1 cellular context compared by ENCODE assay signal in the genomic region with DNA sequence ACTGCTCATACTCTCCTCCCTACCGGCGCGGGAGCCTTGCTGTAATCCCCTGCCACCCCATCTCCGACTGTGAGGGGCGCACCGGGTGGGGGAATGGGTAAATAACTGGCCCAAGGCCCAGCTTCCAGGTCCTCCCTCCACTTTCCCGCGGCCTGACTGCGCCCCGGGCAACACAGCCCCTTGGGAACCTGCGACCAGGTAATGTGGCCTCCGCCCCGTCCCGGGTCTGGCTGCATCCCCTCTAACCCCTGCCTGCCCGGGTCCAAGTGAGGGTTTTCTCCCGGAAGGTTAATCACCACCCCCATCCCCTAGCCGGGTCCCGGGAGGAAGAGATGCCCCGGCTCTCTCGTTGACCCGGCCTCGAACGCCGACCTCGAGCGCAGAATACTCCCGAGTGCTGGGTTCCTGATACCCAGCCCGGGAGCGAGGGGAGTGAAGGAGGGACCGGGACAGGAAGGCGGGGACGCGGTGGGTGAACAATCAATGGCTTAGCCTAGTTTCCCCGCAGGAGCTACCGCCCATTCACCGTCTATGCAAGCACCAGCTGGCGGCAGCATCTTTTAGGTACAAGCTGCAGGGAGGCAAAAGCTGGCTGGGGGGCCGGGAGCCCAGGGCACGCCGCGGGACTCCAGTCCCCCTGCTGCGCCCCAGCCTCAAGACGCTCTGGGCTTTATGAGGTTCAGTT.
TF ChIP-seq lines count a peak whose summit lies in the region.

No MANE protein-coding gene starts in this region.

TF ChIP-seq in SK-N-SH, 30 proteins besides CTCF, POLR2A, EP300 and RAD21 (continued from another document):
- TF ChIP-seq ZBTB33 (IDR thresholded peaks at IDR 0.05; ENCODE audit: borderline replicate concordance, low read depth) (no peak), TEAD4 (IDR thresholded peaks at IDR 0.05; ENCODE audit: borderline replicate concordance, insufficient read depth) (no peak), RXRA (IDR thresholded peaks at IDR 0.05; ENCODE audit: borderline replicate concordance, low read depth) (no peak), GABPA (IDR thresholded peaks at IDR 0.05; ENCODE audit: low read depth) (no peak), MEF2A (IDR thresholded peaks at IDR 0.05; ENCODE audit: borderline replicate concordance, low read depth) (no peak), FOXJ3 (CRISPR knock-in tag; IDR thresholded peaks at IDR 0.05) (no peak)
